In genomic region chr7:43460733-43461348, GRCh38 we compare ENCODE assay signal across 18 cellular contexts.
"Had no signal": no experiment of that assay in that cellular context is flagged by ENCODE, and none has a peak within 500 bp of the region (broad histone marks: within the 10 kb centered on the region; RNA-seq: fewer than 3 reads in every experiment).

No MANE protein-coding gene starts in this region.

- H3K4me3 ChIP-seq: breast epithelium, smooth muscle cell, testis, upper lobe of left lung had no signal

- H3K4me1 ChIP-seq: breast epithelium, parathyroid adenoma, testis, upper lobe of left lung had no signal

- H3K36me3 Mint-ChIP-seq: naive thymus-derived CD4-positive, alpha-beta T cell had no signal

- H3K27me3 Mint-ChIP-seq: activated naive CD8-positive, alpha-beta T cell treated with anti-CD3 and anti-CD28 coated beads, Interleukin-2, amount 50 U/mL, for 24 hours had no signal

- H3K9ac ChIP-seq: parathyroid adenoma had no signal

- H3K4me3 Mint-ChIP-seq: activated naive CD4-positive, alpha-beta T cell treated with anti-CD3 and anti-CD28 coated beads for 36 hours; activated naive CD8-positive, alpha-beta T cell treated with anti-CD3 and anti-CD28 coated beads, Interleukin-2, amount 50 U/mL, for 24 hours; dendritic cell treated with granulocyte-macrophage colony-stimulating factor and Interleukin-4, amounts not matched to agents 40 ng/mL and 50 ng/mL, for 4 days; naive thymus-derived CD4-positive, alpha-beta T cell; stimulated activated naive CD8-positive, alpha-beta T cell treated with anti-CD3 and anti-CD28 coated beads, Interleukin-15, Interleukin-2, amounts not matched to agents 100 ng/mL and 50 ng/mL, for 24 hours; T-helper 2 cell treated with Interferon-gamma antibody and Interleukin-4, amounts not matched to agents 5 μg/mL and 100 μg/mL, for 36 hours had no signal

- H3K36me3 ChIP-seq: breast epithelium, upper lobe of left lung had no signal

- H3K27ac ChIP-seq: foreskin keratinocyte, parathyroid adenoma, testis, upper lobe of left lung had no signal

- H3K9me3 ChIP-seq: breast epithelium, testis, upper lobe of left lung had no signal

- H3K9me3 Mint-ChIP-seq: activated naive CD4-positive, alpha-beta T cell treated with anti-CD3 and anti-CD28 coated beads for 36 hours; activated naive CD8-positive, alpha-beta T cell treated with anti-CD3 and anti-CD28 coated beads, Interleukin-2, amount 50 U/mL, for 24 hours; dendritic cell treated with granulocyte-macrophage colony-stimulating factor and Interleukin-4, amounts not matched to agents 40 ng/mL and 50 ng/mL, for 4 days; naive thymus-derived CD4-positive, alpha-beta T cell; stimulated activated naive CD8-positive, alpha-beta T cell treated with anti-CD3 and anti-CD28 coated beads, Interleukin-15, Interleukin-2, amounts not matched to agents 100 ng/mL and 50 ng/mL, for 24 hours; T-helper 2 cell treated with Interferon-gamma antibody and Interleukin-4, amounts not matched to agents 5 μg/mL and 100 μg/mL, for 36 hours had no signal

- H3K79me2 ChIP-seq: parathyroid adenoma had no signal

- ATAC-seq: activated naive CD8-positive, alpha-beta T cell treated with anti-CD3 and anti-CD28 coated beads, Interleukin-2, amount 50 U/mL, for 24 hours; foreskin keratinocyte; naive thymus-derived CD4-positive, alpha-beta T cell had no signal

- H3K27me3 ChIP-seq: breast epithelium, foreskin keratinocyte, testis, upper lobe of left lung had no signal

- H3K27ac Mint-ChIP-seq: activated naive CD4-positive, alpha-beta T cell treated with anti-CD3 and anti-CD28 coated beads for 36 hours; activated naive CD8-positive, alpha-beta T cell treated with anti-CD3 and anti-CD28 coated beads, Interleukin-2, amount 50 U/mL, for 24 hours; dendritic cell treated with granulocyte-macrophage colony-stimulating factor and Interleukin-4, amounts not matched to agents 40 ng/mL and 50 ng/mL, for 4 days; naive thymus-derived CD4-positive, alpha-beta T cell; stimulated activated naive CD8-positive, alpha-beta T cell treated with anti-CD3 and anti-CD28 coated beads, Interleukin-15, Interleukin-2, amounts not matched to agents 100 ng/mL and 50 ng/mL, for 24 hours; T-helper 2 cell treated with Interferon-gamma antibody and Interleukin-4, amounts not matched to agents 5 μg/mL and 100 μg/mL, for 36 hours had no signal

- H3K4me2 ChIP-seq: smooth muscle cell had no signal

- H2AFZ ChIP-seq: parathyroid adenoma had no signal

- DNase-seq: activated CD4-positive, alpha-beta T cell treated with anti-CD3 and anti-CD28 coated beads, Interleukin-2, amount 50 U/mL, for 4 hours; activated CD4-positive, CD25-positive, alpha-beta regulatory T cell treated with anti-CD3 and anti-CD28 coated beads, Interleukin-2, amount 50 U/mL, for 72 hours; activated naive CD4-positive, alpha-beta T cell treated with anti-CD3 and anti-CD28 coated beads for 36 hours; activated naive CD8-positive, alpha-beta T cell treated with anti-CD3 and anti-CD28 coated beads, Interleukin-2, amount 50 U/mL, for 24 hours; activated T-cell treated with anti-CD3 and anti-CD28 coated beads for 4 hours; aorta; effector memory CD4-positive, alpha-beta T cell; foreskin keratinocyte; glutamatergic neuron; naive thymus-derived CD4-positive, alpha-beta T cell; upper lobe of left lung had no signal

- H3K4me1 Mint-ChIP-seq: activated naive CD8-positive, alpha-beta T cell treated with anti-CD3 and anti-CD28 coated beads, Interleukin-2, amount 50 U/mL, for 24 hours had no signal
